ENCODE assay signal across 1 cellular context in genomic region chr6:138896104-138896756, GRCh38.
TF ChIP-seq lines count a peak whose summit lies in the region.

No MANE protein-coding gene starts in this region.

TF ChIP-seq in GM12878, 131 proteins besides CTCF, POLR2A, EP300 and RAD21:
- TF ChIP-seq RB1 (IDR thresholded peaks at IDR 0.05; ENCODE audit: borderline replicate concordance) (no peak), HCFC1 (IDR thresholded peaks at IDR 0.05; ENCODE audit: low read length) (no peak), JUNB (IDR thresholded peaks at IDR 0.05) (peak; percentile 61), IRF4 (IDR thresholded peaks at IDR 0.05; ENCODE audit: low read depth, low read length) (0 out of 2 replicates have a peak, but pooled peaks have one; percentile 33), ZNF622 (IDR thresholded peaks at IDR 0.05) (no peak), GATAD2B (conservative IDR thresholded peaks at IDR 0.05; ENCODE audit: low read depth) (0 out of 2 replicates have a peak, but pooled peaks have one; percentile 23), RUNX3 (IDR thresholded peaks at IDR 0.05; ENCODE audit: low read length) (peak; percentile 53), RELB (IDR thresholded peaks at IDR 0.05; ENCODE audit: low read depth) (no peak), SIN3A (IDR thresholded peaks at IDR 0.05; ENCODE audit: low read depth, low read length) (no peak), KLF5 (IDR thresholded peaks at IDR 0.05; ENCODE audit: partially characterized antibody) (no peak), STAT1 (conservative IDR thresholded peaks at IDR 0.05) (no peak), NFIC (IDR thresholded peaks at IDR 0.05; ENCODE audit: low read depth, low read length) (0 out of 2 replicates have a peak, but pooled peaks have one; percentile 19), EED (IDR thresholded peaks at IDR 0.05; ENCODE audit: low read depth) (0 out of 2 replicates have a peak, but pooled peaks have one; percentile 25), CREM (IDR thresholded peaks at IDR 0.05; ENCODE audit: low read depth) (peak; percentile 34; the same call in 1 of the 2 replicates), BCL11A (IDR thresholded peaks at IDR 0.05; ENCODE audit: low read depth, low read length) (0 out of 2 replicates have a peak, but pooled peaks have one; percentile 31), CUX1 (IDR thresholded peaks at IDR 0.05; ENCODE audit: insufficient replicate concordance, low read depth, low read length) (no peak)
